ENCODE assay signal across 11 cellular contexts in the genomic region with DNA sequence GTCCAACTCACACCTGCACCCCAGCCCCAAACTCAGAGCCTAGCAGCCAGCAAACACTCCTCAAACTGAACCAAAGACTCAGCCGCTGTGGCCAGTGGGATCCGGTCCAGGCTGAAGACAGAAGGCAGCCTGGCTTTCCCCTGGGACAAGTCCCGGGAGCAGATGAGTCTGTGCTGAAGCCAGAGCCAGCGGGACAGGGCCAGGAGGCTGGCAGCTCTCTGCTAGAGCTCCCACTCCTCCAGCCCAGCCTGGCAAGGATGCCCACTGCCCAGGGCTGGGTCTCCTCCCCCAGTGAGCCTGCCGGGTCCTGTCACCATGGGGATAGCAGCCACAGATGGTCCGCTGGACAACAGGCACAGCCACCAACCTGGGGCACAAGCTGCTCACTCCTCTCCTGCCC. TPM values are rescaled to one million over a fixed set of nuclear protein-coding genes. Genes with fewer than 3 reads are reported as not detected.
DNase-seq lines count a peak whose midpoint lies in the region; ATAC-seq and TF ChIP-seq lines count a peak whose summit lies in the region.
"Had no signal": no experiment of that assay in that cellular context is flagged by ENCODE, and none has a peak within 500 bp of the region (broad histone marks: within the 10 kb centered on the region; RNA-seq: fewer than 3 reads in every experiment).

No MANE protein-coding gene starts in this region.

- H3F3A ChIP-seq in PC-9 (ENCODE audit: insufficient read depth, low read depth) = no peaks in the 10 kb centered on the region

- DNase-seq in D341Med (ENCODE audit: low spot score) (peak; percentile 68), astrocyte of the spinal cord (ENCODE audit: low read depth, low spot score) (peak; percentile 15), right cardiac atrium (peak; percentile 48 to 71 (median 66)), retina (peak; percentile 70), PC-9 (no peak)
- no peak for DNase-seq in activated CD4-positive, alpha-beta memory T cell treated with anti-CD3 and anti-CD28 coated beads for 36 hours
- no peak for DNase-seq in activated T-helper 2 cell treated with anti-CD3 and anti-CD28 coated beads, Interferon-gamma antibody, Interleukin-2, Interleukin-4, amounts not matched to agents 10 μg/mL and 5 μg/mL and 100 μg/mL, durations not matched to agents 14 hours and 24 hours and 36 hours (ENCODE audit: low spot score)
- no peak for DNase-seq in activated CD8-positive, alpha-beta memory T cell treated with anti-CD3 and anti-CD28 coated beads, Interleukin-2, amount 50 U/mL, for 48 hours
- DNase-seq: CD8-positive, alpha-beta T cell; NCI-H187 had no signal

- WGBS in right cardiac atrium = 38% methylated on average over 6 of the region's 6 CpGs

- intact Hi-C loops in right cardiac atrium (cut with DNase I) = no loop called here
- intact Hi-C loops in activated CD4-positive, alpha-beta memory T cell treated with anti-CD3 and anti-CD28 coated beads for 36 hours (cut with micrococcal nuclease) = no loop called here
- intact Hi-C loops in PC-9 (cut with micrococcal nuclease; ENCODE audit: unreplicated experiment) = no loop called here
- intact Hi-C loops in activated T-helper 2 cell treated with anti-CD3 and anti-CD28 coated beads, Interferon-gamma antibody, Interleukin-2, Interleukin-4, amounts not matched to agents 10 μg/mL and 5 μg/mL and 100 μg/mL, durations not matched to agents 14 hours and 24 hours and 36 hours (cut with micrococcal nuclease) = no loop called here

- H3K36me3 Mint-ChIP-seq in activated CD4-positive, alpha-beta memory T cell treated with anti-CD3 and anti-CD28 coated beads for 36 hours = no peaks in the 10 kb centered on the region
- no peaks in the 10 kb centered on the region for H3K36me3 Mint-ChIP-seq in activated T-helper 2 cell treated with anti-CD3 and anti-CD28 coated beads, Interferon-gamma antibody, Interleukin-2, Interleukin-4, amounts not matched to agents 10 μg/mL and 5 μg/mL and 100 μg/mL, durations not matched to agents 14 hours and 24 hours and 36 hours (ENCODE audit: low read depth)
- H3K36me3 Mint-ChIP-seq: CD8-positive, alpha-beta T cell had no signal

- H3K27me3 ChIP-seq in right cardiac atrium (ENCODE audit: control insufficient read depth, insufficient read depth) = no peaks in the 10 kb centered on the region
- peaks cover 43% of the 10 kb centered on the region for H3K27me3 ChIP-seq in PC-9 (ENCODE audit: insufficient read depth, low read depth)
- H3K27me3 ChIP-seq: adrenal gland had no signal

- no peak overlapping the region for H3K27ac Mint-ChIP-seq in activated CD4-positive, alpha-beta memory T cell treated with anti-CD3 and anti-CD28 coated beads for 36 hours
- no peak overlapping the region for H3K27ac Mint-ChIP-seq in activated T-helper 2 cell treated with anti-CD3 and anti-CD28 coated beads, Interferon-gamma antibody, Interleukin-2, Interleukin-4, amounts not matched to agents 10 μg/mL and 5 μg/mL and 100 μg/mL, durations not matched to agents 14 hours and 24 hours and 36 hours
- H3K27ac Mint-ChIP-seq: CD8-positive, alpha-beta T cell had no signal

- no peaks in the 10 kb centered on the region for H4K20me1 ChIP-seq in PC-9 (ENCODE audit: insufficient read depth)

- H3K9me3 ChIP-seq in right cardiac atrium (ENCODE audit: control insufficient read depth, low read length) (no peaks in the 10 kb centered on the region), PC-9 (ENCODE audit: insufficient read depth, low read depth) (no peaks in the 10 kb centered on the region)
- H3K9me3 ChIP-seq: adrenal gland had no signal

- no peak overlapping the region for H3K27ac ChIP-seq in right cardiac atrium (ENCODE audit: low read length)
- no peak overlapping the region for H3K27ac ChIP-seq in PC-9

- POLR2A ChIA-PET in activated CD4-positive, alpha-beta memory T cell treated with anti-CD3 and anti-CD28 coated beads for 36 hours (lab: Charles Lee) = no interaction called here
- POLR2A ChIA-PET in PC-9 (lab: Charles Lee; ENCODE audit: unreplicated experiment) = no interaction called here

- BruUV-seq in PC-9 (replicated peaks; lab: Mats Ljungman, UMichigan) = no TSS peak

- peaks cover 4% of the 10 kb centered on the region for H3K4me1 ChIP-seq in right cardiac atrium (ENCODE audit: control insufficient read depth, insufficient read depth, low read length)
- H3K4me1 ChIP-seq in PC-9 (replicated peaks; ENCODE audit: insufficient read depth) = no peaks in the 10 kb centered on the region

- no peaks in the 10 kb centered on the region for H3K9me3 Mint-ChIP-seq in activated CD4-positive, alpha-beta memory T cell treated with anti-CD3 and anti-CD28 coated beads for 36 hours
- H3K9me3 Mint-ChIP-seq in activated T-helper 2 cell treated with anti-CD3 and anti-CD28 coated beads, Interferon-gamma antibody, Interleukin-2, Interleukin-4, amounts not matched to agents 10 μg/mL and 5 μg/mL and 100 μg/mL, durations not matched to agents 14 hours and 24 hours and 36 hours = no peaks in the 10 kb centered on the region
- H3K9me3 Mint-ChIP-seq: CD8-positive, alpha-beta T cell had no signal

- H3K79me2 ChIP-seq in PC-9 (ENCODE audit: low read depth) = no peaks in the 10 kb centered on the region

- H3K4me2 ChIP-seq in PC-9 = no peak overlapping the region

- no peak overlapping the region for H3K4me3 Mint-ChIP-seq in activated CD4-positive, alpha-beta memory T cell treated with anti-CD3 and anti-CD28 coated beads for 36 hours
- no peak overlapping the region for H3K4me3 Mint-ChIP-seq in activated T-helper 2 cell treated with anti-CD3 and anti-CD28 coated beads, Interferon-gamma antibody, Interleukin-2, Interleukin-4, amounts not matched to agents 10 μg/mL and 5 μg/mL and 100 μg/mL, durations not matched to agents 14 hours and 24 hours and 36 hours (ENCODE audit: low read depth)
- H3K4me3 Mint-ChIP-seq: CD8-positive, alpha-beta T cell had no signal

- H3K27me3 Mint-ChIP-seq in activated CD4-positive, alpha-beta memory T cell treated with anti-CD3 and anti-CD28 coated beads for 36 hours = no peaks in the 10 kb centered on the region
- H3K27me3 Mint-ChIP-seq in activated T-helper 2 cell treated with anti-CD3 and anti-CD28 coated beads, Interferon-gamma antibody, Interleukin-2, Interleukin-4, amounts not matched to agents 10 μg/mL and 5 μg/mL and 100 μg/mL, durations not matched to agents 14 hours and 24 hours and 36 hours (ENCODE audit: low read depth) = peaks cover 4% of the 10 kb centered on the region

- H3K4me3 ChIP-seq in astrocyte of the spinal cord (ENCODE audit: low read depth, low read length) (no peak overlapping the region), right cardiac atrium (ENCODE audit: low read length) (no peak overlapping the region), PC-9 (no peak overlapping the region)
- H3K4me3 ChIP-seq: adrenal gland had no signal

- in situ Hi-C loops in astrocyte of the spinal cord (cut with HindIII; ENCODE audit: low sequenced_read_pairs) = no loop called here

- no peaks in the 10 kb centered on the region for H3K9me2 ChIP-seq in PC-9 (ENCODE audit: insufficient read depth)

- H2AFZ ChIP-seq in PC-9 = no peak overlapping the region

- H3K4me1 Mint-ChIP-seq in activated CD4-positive, alpha-beta memory T cell treated with anti-CD3 and anti-CD28 coated beads for 36 hours (ENCODE audit: low read depth) = peaks cover 7% of the 10 kb centered on the region
- H3K4me1 Mint-ChIP-seq in activated T-helper 2 cell treated with anti-CD3 and anti-CD28 coated beads, Interferon-gamma antibody, Interleukin-2, Interleukin-4, amounts not matched to agents 10 μg/mL and 5 μg/mL and 100 μg/mL, durations not matched to agents 14 hours and 24 hours and 36 hours (ENCODE audit: low read depth) = peaks cover 12% of the 10 kb centered on the region

- no peaks in the 10 kb centered on the region for H3K36me3 ChIP-seq in PC-9 (ENCODE audit: low read depth)
- H3K36me3 ChIP-seq: adrenal gland had no signal

- peak; percentile 40 to 43 for ATAC-seq in right cardiac atrium
- ATAC-seq: CD8-positive, alpha-beta T cell had no signal

- CTCF ChIA-PET in activated CD4-positive, alpha-beta memory T cell treated with anti-CD3 and anti-CD28 coated beads for 36 hours (lab: Charles Lee) = interaction anchor here (0.6 to 1.2 kb wide), 2 partner anchors 15 to 26 kb away, joined by 3 read pairs; no protein-coding TSS in a partner anchor
- CTCF ChIA-PET in PC-9 (lab: Charles Lee) = no interaction called here

- TF ChIP-seq CTCF in astrocyte of the spinal cord (IDR thresholded peaks at IDR 0.05; ENCODE audit: low read depth, low read length) (no peak), PC-9 (conservative IDR thresholded peaks at IDR 0.05) (no peak)

RNA-seq across cellular contexts. Expression of gene PRR5, which starts 42.9 kb away (rescaled TPM):
- 10 to 100 TPM in 1 of 4 donors, 1 to 10 TPM in 3; 6.9 to 10.9 (median 9.5) TPM for total RNA-seq in right cardiac atrium
- polyA plus RNA-seq in right cardiac atrium = 6.1 TPM
- total RNA-seq in activated CD4-positive, alpha-beta memory T cell treated with anti-CD3 and anti-CD28 coated beads for 36 hours = 10 to 100 TPM; 10.3 to 11.8 TPM
- total RNA-seq in PC-9 (2021) = 22.1 and 27.3 TPM in 2 replicates
- total RNA-seq in activated T-helper 2 cell treated with anti-CD3 and anti-CD28 coated beads, Interferon-gamma antibody, Interleukin-2, Interleukin-4, amounts not matched to agents 10 μg/mL and 5 μg/mL and 100 μg/mL, durations not matched to agents 14 hours and 24 hours and 36 hours = 19.8 TPM in 2 replicates

Comparison
In these comparisons a context has a peak if more than half of its experiments do, and no peak if none do; other contexts are left out.
1. DNase-seq: peak in D341Med (single experiment), astrocyte of the spinal cord (single experiment), right cardiac atrium (3 of 3) and retina (single experiment); none in activated CD4-positive, alpha-beta memory T cell treated with anti-CD3 and anti-CD28 coated beads for 36 hours (single experiment), PC-9 (0 of 2), activated T-helper 2 cell treated with anti-CD3 and anti-CD28 coated beads, Interferon-gamma antibody, Interleukin-2, Interleukin-4, amounts not matched to agents 10 μg/mL and 5 μg/mL and 100 μg/mL, durations not matched to agents 14 hours and 24 hours and 36 hours (single experiment) and activated CD8-positive, alpha-beta memory T cell treated with anti-CD3 and anti-CD28 coated beads, Interleukin-2, amount 50 U/mL, for 48 hours (single experiment).